Comparison of ENCODE assay signal across 1 cellular context in genomic region chr14:68966872-68967301, GRCh38.
TF ChIP-seq lines count a peak whose summit lies in the region.

No MANE protein-coding gene starts in this region.

TF ChIP-seq in SK-N-SH, 30 proteins besides CTCF, POLR2A, EP300 and RAD21 (continued from another document):
- TF ChIP-seq, protein P1, sequence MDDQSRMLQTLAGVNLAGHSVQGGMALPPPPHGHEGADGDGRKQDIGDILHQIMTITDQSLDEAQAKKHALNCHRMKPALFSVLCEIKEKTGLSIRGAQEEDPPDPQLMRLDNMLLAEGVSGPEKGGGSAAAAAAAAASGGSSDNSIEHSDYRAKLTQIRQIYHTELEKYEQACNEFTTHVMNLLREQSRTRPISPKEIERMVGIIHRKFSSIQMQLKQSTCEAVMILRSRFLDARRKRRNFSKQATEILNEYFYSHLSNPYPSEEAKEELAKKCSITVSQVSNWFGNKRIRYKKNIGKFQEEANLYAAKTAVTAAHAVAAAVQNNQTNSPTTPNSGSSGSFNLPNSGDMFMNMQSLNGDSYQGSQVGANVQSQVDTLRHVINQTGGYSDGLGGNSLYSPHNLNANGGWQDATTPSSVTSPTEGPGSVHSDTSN (IDR thresholded peaks at IDR 0.05): 0 out of 2 replicates have a peak, but pooled peaks have one; percentile 18
- no peak; the same call in 1 of the 2 replicates for TF ChIP-seq POLR2AphosphoS5 (IDR thresholded peaks at IDR 0.05; ENCODE audit: low read depth, low read length)
- no peak; the same call in 1 of the 2 replicates for TF ChIP-seq RCOR1 (IDR thresholded peaks at IDR 0.05; ENCODE audit: low read length)
- TF ChIP-seq TCF12 (IDR thresholded peaks at IDR 0.05): no peak; the same call in 1 of the 2 replicates
- TF ChIP-seq GABPA (IDR thresholded peaks at IDR 0.05; ENCODE audit: low read depth): no peak
- TF ChIP-seq JUND (IDR thresholded peaks at IDR 0.05): no peak
- TF ChIP-seq GATA2 (CRISPR knock-in tag; IDR thresholded peaks at IDR 0.05): peak; percentile 96
- TF ChIP-seq NFIC (IDR thresholded peaks at IDR 0.05; ENCODE audit: borderline replicate concordance): peak; percentile 93
- 0 out of 2 replicates have a peak, but pooled peaks have one; percentile 50 for TF ChIP-seq MXI1 (IDR thresholded peaks at IDR 0.05; ENCODE audit: low read depth, low read length)
